8 cellular contexts compared by ENCODE assay signal in genomic region chr7:974820-975681, GRCh38. TPM values are rescaled to one million over a fixed set of nuclear protein-coding genes. Genes with fewer than 3 reads are reported as not detected.
DNase-seq lines count a peak whose midpoint lies in the region; ATAC-seq and TF ChIP-seq lines count a peak whose summit lies in the region.

TSS of gene COX19 (minus strand) at chr7:975549. CDS start at chr7:975509, 40 bp downstream.

- H3K27ac ChIP-seq in adrenal gland (peak within 1 kb of the TSS; percentile 98 to 100 (median 99)), left ventricle myocardium inferior (replicated peaks) (peak within 1 kb of the TSS; percentile 97), upper lobe of left lung (peak within 1 kb of the TSS; percentile 97 to 100 (median 98))

- peaks cover 32% of the 10 kb centered on the region for H3K4me1 Mint-ChIP-seq in progenitor cell of endocrine pancreas (ENCODE audit: low read depth)

- ATAC-seq in HG02678 (IDR thresholded peaks at IDR 0.05; ENCODE audit: unreplicated experiment) (peak; percentile 75), upper lobe of left lung (ENCODE audit: low FRiP score in 2 of 2) (peak; percentile 97 to 99)

- TF ChIP-seq CTCF in GM12865 (IDR thresholded peaks at IDR 0.05; ENCODE audit: insufficient read depth, low read depth, low read length, missing control alignments) (no peak), adrenal gland (IDR thresholded peaks at IDR 0.05) (peak in 1 of 6 experiments; percentile 14), left ventricle myocardium inferior (IDR thresholded peaks at IDR 0.05; ENCODE audit: borderline replicate concordance) (no peak), progenitor cell of endocrine pancreas (IDR thresholded peaks at IDR 0.05; ENCODE audit: unreplicated experiment) (no peak), upper lobe of left lung (IDR thresholded peaks at IDR 0.05) (peak in 3 of 6 experiments; percentile 4 to 50 (median 47))

- no peaks in the 10 kb centered on the region for H3K27me3 Mint-ChIP-seq in progenitor cell of endocrine pancreas

- no peaks in the 10 kb centered on the region for H3K9me3 Mint-ChIP-seq in progenitor cell of endocrine pancreas (ENCODE audit: low read depth)

- H3K4me1 ChIP-seq in adrenal gland (replicated peaks in 1 of 2) (peaks cover 62 to 65% of the 10 kb centered on the region in 2 donors), left ventricle myocardium inferior (peaks cover 55% of the 10 kb centered on the region), upper lobe of left lung (peaks cover 23 to 43% (median 27%) of the 10 kb centered on the region in 4 donors)

- H3K27me3 ChIP-seq in adrenal gland: no peaks in the 10 kb centered on the region
- H3K27me3 ChIP-seq in left ventricle myocardium inferior (ENCODE audit: low read depth): no peaks in the 10 kb centered on the region
- H3K27me3 ChIP-seq in upper lobe of left lung: no peaks in the 10 kb centered on the region

- TF ChIP-seq POLR2A in adrenal gland (IDR thresholded peaks at IDR 0.05) (peak; percentile 46 to 92), upper lobe of left lung (IDR thresholded peaks at IDR 0.05) (peak; percentile 14 to 85 (median 60))

- H3K36me3 ChIP-seq in adrenal gland (replicated peaks in 1 of 2) (peaks cover 0 to 32% of the 10 kb centered on the region in 2 donors), left ventricle myocardium inferior (peaks cover 32% of the 10 kb centered on the region), upper lobe of left lung (peaks cover 10 to 32% (median 24%) of the 10 kb centered on the region in 4 donors)

- intact Hi-C loops in T-helper 1 cell treated with Interleukin-12 subunit alpha and Interleukin-12 subunit beta and Interleukin-4 antibody, amounts not matched to agents 30 ng/mL and 1 ng/mL, for 36 hours (cut with micrococcal nuclease): loop anchor here (1.0 to 2.0 kb wide), 14 partner anchors 18 to 484 kb away; partner anchors contain the start of genes GET4, MICALL2, SUN1 and ZFAND2A
- intact Hi-C loops in adrenal gland (cut with DNase I) (no loop called here), left ventricle myocardium inferior (cut with micrococcal nuclease) (no loop called here)

- H3K27ac Mint-ChIP-seq in progenitor cell of endocrine pancreas: peak within 1 kb of the TSS; percentile 98

- peak within 1 kb of the TSS; percentile 87 for H3K4me3 Mint-ChIP-seq in progenitor cell of endocrine pancreas (ENCODE audit: low read depth)

- WGBS in adrenal gland, 4 donors: 0 to 1% (median 0%) methylated on average over 11 to 78 of the region's 78 CpGs
- WGBS in upper lobe of left lung, 2 donors: 0 to 1% methylated on average over 5 to 21 of the region's 78 CpGs

- H3K4me3 ChIP-seq in GM12865 (ENCODE audit: low read depth, low read length) (peak within 1 kb of the TSS; percentile 87), adrenal gland (peak within 1 kb of the TSS; percentile 77 to 99 (median 96)), left ventricle myocardium inferior (peak within 1 kb of the TSS; percentile 99), upper lobe of left lung (peak within 1 kb of the TSS; percentile 83 to 100 (median 92))

- H3K36me3 Mint-ChIP-seq in progenitor cell of endocrine pancreas (ENCODE audit: insufficient read depth): peaks cover 6% of the 10 kb centered on the region

- TF ChIP-seq EP300 in upper lobe of left lung (IDR thresholded peaks at IDR 0.05): no peak

- H3K9me3 ChIP-seq in adrenal gland (replicated peaks in 1 of 3): no peaks in the 10 kb centered on the region
- no peaks in the 10 kb centered on the region for H3K9me3 ChIP-seq in left ventricle myocardium inferior (replicated peaks)
- no peaks in the 10 kb centered on the region for H3K9me3 ChIP-seq in upper lobe of left lung

- DNase-seq in GM12865 (ENCODE audit: low read depth) (peak; percentile 96), NCI-H128 (lab: John Stamatoyannopoulos, UW; ENCODE audit: unreplicated experiment) (peak; percentile 59), adrenal gland (peak; percentile 90 to 94 (median 93)), left ventricle myocardium inferior (peak; percentile 90), progenitor cell of endocrine pancreas (ENCODE audit: low spot score, unreplicated experiment) (peak; percentile 77), upper lobe of left lung (peak; percentile 92 to 98)

RNA-seq across cellular contexts. Expression of gene COX19, which starts in this region (rescaled TPM):
- total RNA-seq in T-helper 1 cell treated with Interleukin-12 subunit alpha and Interleukin-12 subunit beta and Interleukin-4 antibody, amounts not matched to agents 30 ng/mL and 1 ng/mL, for 36 hours: 17.5 and 18.9 TPM in 2 replicates
- total RNA-seq in adrenal gland (10 to 100 TPM in 7 of 8 donors, 1 to 10 TPM in 1; 9.1 to 32.4 (median 18.9) TPM), left ventricle myocardium inferior (8.5 TPM), progenitor cell of endocrine pancreas (20.3 and 20.6 TPM in 2 replicates), upper lobe of left lung (10 to 100 TPM in 4 of 6 donors, 1 to 10 TPM in 2; 9.1 to 25.1 (median 11.5) TPM)
- 10 to 100 TPM; 12.3 to 28.6 (median 14.0) TPM for polyA plus RNA-seq in adrenal gland

Comparison
In these comparisons a context has a peak if more than half of its experiments do, and no peak if none do; other contexts are left out.
1. Peak in every context shown above with its lines: DNase-seq, ATAC-seq, H3K4me3 ChIP-seq and H3K27ac ChIP-seq.